Comparison of ENCODE assay signal across 21 cellular contexts in genomic region chr18:4524096-4524495, GRCh38.
"Had no signal": no experiment of that assay in that cellular context is flagged by ENCODE, and none has a peak within 500 bp of the region (broad histone marks: within the 10 kb centered on the region; RNA-seq: fewer than 3 reads in every experiment).

No MANE protein-coding gene starts in this region.

- ATAC-seq: effector memory CD8-positive, alpha-beta T cell; gastroesophageal sphincter; left lobe of liver; mucosa of descending colon; naive thymus-derived CD8-positive, alpha-beta T cell; stimulated activated naive B cell treated with anti-CD40 and anti-IgM and Interleukin-4, amounts not matched to agents 10 μg/mL and 1 μg/mL and 100 μg/mL, for 72 hours; stimulated activated naive CD8-positive, alpha-beta T cell treated with anti-CD3 and anti-CD28 coated beads, Interleukin-15, amount 100 ng/mL, for 72 hours; upper lobe of right lung had no signal

- H3K9me3 ChIP-seq: esophagus squamous epithelium, sigmoid colon, testis, upper lobe of right lung had no signal

- H3K36me3 Mint-ChIP-seq: naive thymus-derived CD8-positive, alpha-beta T cell; stimulated activated naive B cell treated with anti-CD40 and anti-IgM and Interleukin-4, amounts not matched to agents 10 μg/mL and 1 μg/mL and 100 μg/mL, for 72 hours had no signal

- DNase-seq: effector memory CD8-positive, alpha-beta T cell; esophagus squamous epithelium; foreskin fibroblast; glutamatergic neuron; kidney glomerular epithelial cell; mammary epithelial cell; mucosa of descending colon; naive thymus-derived CD8-positive, alpha-beta T cell; posterior cingulate gyrus; sigmoid colon; stimulated activated CD4-positive, alpha-beta T cell treated with anti-CD3 and anti-CD28 coated beads, Interleukin-2, amount 100 ng/mL, for 24 hours; stimulated activated CD4-positive, alpha-beta T cell treated with anti-CD3 and anti-CD28 coated beads, Interleukin-4, amount 100 ng/mL, for 4 hours; stimulated activated naive B cell treated with anti-CD40 and anti-IgM and Interleukin-4, amounts not matched to agents 10 μg/mL and 1 μg/mL and 100 μg/mL, for 72 hours; stimulated activated naive CD8-positive, alpha-beta T cell treated with anti-CD3 and anti-CD28 coated beads, Interleukin-15, amount 100 ng/mL, for 72 hours; testis; upper lobe of right lung had no signal

- H3K27ac ChIP-seq: esophagus squamous epithelium, gastroesophageal sphincter, right atrium auricular region, sigmoid colon, skin epidermis, testis, tibial nerve, upper lobe of right lung had no signal

- H3K27me3 Mint-ChIP-seq: effector memory CD8-positive, alpha-beta T cell; naive thymus-derived CD8-positive, alpha-beta T cell; stimulated activated naive B cell treated with anti-CD40 and anti-IgM and Interleukin-4, amounts not matched to agents 10 μg/mL and 1 μg/mL and 100 μg/mL, for 72 hours; stimulated activated naive CD8-positive, alpha-beta T cell treated with anti-CD3 and anti-CD28 coated beads, Interleukin-15, amount 100 ng/mL, for 72 hours had no signal

- H3K4me3 Mint-ChIP-seq: effector memory CD8-positive, alpha-beta T cell; naive thymus-derived CD8-positive, alpha-beta T cell; stimulated activated naive B cell treated with anti-CD40 and anti-IgM and Interleukin-4, amounts not matched to agents 10 μg/mL and 1 μg/mL and 100 μg/mL, for 72 hours; stimulated activated naive CD8-positive, alpha-beta T cell treated with anti-CD3 and anti-CD28 coated beads, Interleukin-15, amount 100 ng/mL, for 72 hours had no signal

- H3K27me3 ChIP-seq: esophagus squamous epithelium, gastroesophageal sphincter, right atrium auricular region, sigmoid colon, testis, tibial nerve, upper lobe of right lung had no signal

- H3K4me1 ChIP-seq: esophagus squamous epithelium, gastroesophageal sphincter, right atrium auricular region, sigmoid colon, testis, tibial nerve, upper lobe of right lung had no signal

- H3K27ac Mint-ChIP-seq: effector memory CD8-positive, alpha-beta T cell; naive thymus-derived CD8-positive, alpha-beta T cell; stimulated activated naive B cell treated with anti-CD40 and anti-IgM and Interleukin-4, amounts not matched to agents 10 μg/mL and 1 μg/mL and 100 μg/mL, for 72 hours; stimulated activated naive CD8-positive, alpha-beta T cell treated with anti-CD3 and anti-CD28 coated beads, Interleukin-15, amount 100 ng/mL, for 72 hours had no signal

- H3K4me1 Mint-ChIP-seq: naive thymus-derived CD8-positive, alpha-beta T cell; stimulated activated naive B cell treated with anti-CD40 and anti-IgM and Interleukin-4, amounts not matched to agents 10 μg/mL and 1 μg/mL and 100 μg/mL, for 72 hours; stimulated activated naive CD8-positive, alpha-beta T cell treated with anti-CD3 and anti-CD28 coated beads, Interleukin-15, amount 100 ng/mL, for 72 hours had no signal
